26 cellular contexts compared by ENCODE assay signal in the genomic region with DNA sequence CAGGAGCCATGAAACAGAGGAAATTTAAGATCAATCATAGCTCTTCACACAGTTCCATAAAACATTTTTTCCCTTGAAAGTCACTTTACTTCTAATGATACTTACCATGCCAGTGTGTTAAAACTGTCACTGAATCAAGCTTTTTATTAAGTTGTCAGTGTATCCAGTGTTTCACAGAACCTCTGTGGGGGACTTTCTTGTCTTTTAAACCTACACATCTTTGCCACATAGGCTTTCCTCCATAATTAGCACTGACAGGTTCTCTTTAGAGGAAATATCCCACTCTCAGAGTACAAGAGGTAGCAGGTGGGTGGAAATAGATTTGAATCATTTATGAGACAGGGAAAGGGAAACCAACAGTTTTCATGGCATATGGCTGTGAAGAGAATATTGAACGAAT.
"Had no signal": no experiment of that assay in that cellular context is flagged by ENCODE, and none has a peak within 500 bp of the region (broad histone marks: within the 10 kb centered on the region; RNA-seq: fewer than 3 reads in every experiment).

No MANE protein-coding gene starts in this region.

- H3K27ac ChIP-seq: neutrophil, right lobe of liver, thoracic aorta, WERI-Rb-1 had no signal

- ATAC-seq: activated CD4-positive, CD25-positive, alpha-beta regulatory T cell treated with anti-CD3 and anti-CD28 coated beads, Interleukin-2, amount 50 U/mL, for 24 hours; esophagus mucosa; left colon; natural killer cell; right lobe of liver had no signal

- DNase-seq: activated CD4-positive, alpha-beta T cell treated with anti-CD3 and anti-CD28 coated beads for 48 hours; activated CD4-positive, alpha-beta T cell treated with anti-CD3 and anti-CD28 coated beads, Interleukin-2, amount 50 U/mL, for 48 hours; activated CD8-positive, alpha-beta memory T cell treated with anti-CD3 and anti-CD28 coated beads for 24 hours; activated effector memory CD4-positive, alpha-beta T cell treated with anti-CD3 and anti-CD28 coated beads, Interleukin-2, amount 50 U/mL, for 16 hours; activated naive CD4-positive, alpha-beta T cell treated with anti-CD3 and anti-CD28 coated beads, Interleukin-2, amount 10 ng/mL, durations not matched to agents 7 days and 5 days; amniotic stem cell; foreskin fibroblast; hippocampal formation; immature natural killer cell; kidney; left colon; midbrain; natural killer cell; right lobe of liver; stimulated activated CD4-positive, alpha-beta T cell treated with anti-CD3 and anti-CD28 coated beads, Interleukin-12 subunit alpha, Interleukin-12 subunit beta, amount 100 ng/mL, for 4 hours; stimulated activated CD4-positive, alpha-beta T cell treated with anti-CD3 and anti-CD28 coated beads, Interleukin-4, amount 100 ng/mL, for 1 hour; T1000; trophoblast cell; WERI-Rb-1 had no signal

- H3K36me3 Mint-ChIP-seq: activated naive CD4-positive, alpha-beta T cell treated with anti-CD3 and anti-CD28 coated beads, Interleukin-2, amount 10 ng/mL, durations not matched to agents 7 days and 5 days; natural killer cell had no signal

- FAIRE-seq: endothelial cell of umbilical vein, kidney, urothelium cell line had no signal

- H3K27ac Mint-ChIP-seq: activated naive CD4-positive, alpha-beta T cell treated with anti-CD3 and anti-CD28 coated beads, Interleukin-2, amount 10 ng/mL, durations not matched to agents 7 days and 5 days; immature natural killer cell; natural killer cell; stimulated activated naive CD8-positive, alpha-beta T cell treated with anti-CD3 and anti-CD28 coated beads, Interleukin-15, Interleukin-2, amounts not matched to agents 100 ng/mL and 50 ng/mL, for 24 hours had no signal

- H3K9me3 Mint-ChIP-seq: natural killer cell had no signal

- H3K4me3 Mint-ChIP-seq: activated naive CD4-positive, alpha-beta T cell treated with anti-CD3 and anti-CD28 coated beads, Interleukin-2, amount 10 ng/mL, durations not matched to agents 7 days and 5 days; immature natural killer cell; natural killer cell; stimulated activated naive CD8-positive, alpha-beta T cell treated with anti-CD3 and anti-CD28 coated beads, Interleukin-15, Interleukin-2, amounts not matched to agents 100 ng/mL and 50 ng/mL, for 24 hours had no signal

- H3K27me3 ChIP-seq: neutrophil, right lobe of liver had no signal

- H3K4me3 ChIP-seq: right lobe of liver, thoracic aorta had no signal

- H3K9me3 ChIP-seq: neutrophil, right lobe of liver, thoracic aorta had no signal

- H3K36me3 ChIP-seq: neutrophil, right lobe of liver, thoracic aorta, WERI-Rb-1 had no signal
